ENCODE assay signal across 1 cellular context in the genomic region with DNA sequence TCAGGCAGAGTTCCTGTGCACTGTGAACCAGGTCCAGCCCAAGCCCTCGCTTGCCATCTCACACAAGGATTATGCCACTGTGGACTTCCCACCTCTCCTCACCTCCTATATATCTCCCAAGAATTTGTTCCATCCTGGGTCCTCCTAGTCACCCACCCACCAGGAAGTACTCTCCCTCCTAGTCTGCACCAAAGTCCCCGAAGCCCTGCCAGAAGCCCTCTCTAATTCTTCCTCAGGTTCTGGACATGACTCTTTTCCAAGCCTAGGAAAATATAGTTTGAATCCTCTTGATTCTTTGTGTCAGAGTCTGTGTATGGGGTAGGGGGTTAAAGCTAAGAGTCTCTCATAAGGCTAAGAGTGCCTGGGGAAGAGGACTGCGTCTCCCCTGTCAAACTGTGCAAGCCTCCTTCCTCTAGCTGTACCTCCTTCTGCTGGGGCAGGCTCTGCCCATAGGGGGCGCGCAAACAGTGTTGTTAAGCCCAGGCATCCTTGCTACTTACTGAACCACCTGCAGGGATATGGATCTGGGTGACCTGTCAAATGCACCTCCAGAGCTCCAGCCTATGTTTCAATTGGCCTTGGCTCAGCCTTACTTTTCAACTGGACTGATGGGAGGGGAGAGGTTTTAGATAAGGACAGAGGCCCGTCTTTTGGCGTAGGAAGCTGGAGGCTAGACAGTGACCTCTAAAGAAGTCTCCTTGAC.
TF ChIP-seq lines count a peak whose summit lies in the region.

No MANE protein-coding gene starts in this region.

TF ChIP-seq in SK-N-SH, 30 proteins besides CTCF, POLR2A, EP300 and RAD21 (continued from another document):
- TF ChIP-seq MEF2A (IDR thresholded peaks at IDR 0.05; ENCODE audit: borderline replicate concordance, low read depth), result no peak
